In the genomic region with DNA sequence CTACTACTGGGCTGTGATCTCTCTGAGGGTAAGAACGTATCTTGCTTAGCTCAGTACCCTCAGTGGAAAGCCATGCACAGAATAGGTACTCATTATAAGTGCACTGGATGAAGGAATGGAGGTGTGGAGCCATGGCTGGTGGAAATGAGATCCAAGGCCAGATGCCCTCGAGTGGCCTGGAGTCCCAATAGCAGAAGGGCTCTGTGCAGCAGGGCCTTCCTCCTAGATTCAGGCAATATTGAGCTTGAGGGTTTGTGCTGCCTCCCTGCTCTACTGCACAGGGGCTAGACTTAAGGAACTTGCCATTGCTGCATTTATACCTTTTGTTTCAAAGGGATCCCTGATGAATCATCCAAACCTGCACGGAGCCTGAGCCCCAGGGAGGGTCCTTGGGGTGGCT, we compare ENCODE assay signal across 29 cellular contexts. TPM values are rescaled to one million over a fixed set of nuclear protein-coding genes. Genes with fewer than 3 reads are reported as not detected.
"Had no signal": no experiment of that assay in that cellular context is flagged by ENCODE, and none has a peak within 500 bp of the region (broad histone marks: within the 10 kb centered on the region; RNA-seq: fewer than 3 reads in every experiment).

No MANE protein-coding gene starts in this region.

- H3K4me3 Mint-ChIP-seq: activated CD4-positive, alpha-beta memory T cell treated with anti-CD3 and anti-CD28 coated beads for 36 hours; activated CD4-positive, alpha-beta T cell treated with anti-CD3 and anti-CD28 coated beads for 36 hours; activated CD4-positive, alpha-beta T cell treated with anti-CD3 and anti-CD28 coated beads, Interleukin-2, amount 10 ng/mL, durations not matched to agents 24 days and 14 days; activated CD8-positive, alpha-beta T cell treated with anti-CD3 and anti-CD28 coated beads, Interleukin-2, amount 10 ng/mL, durations not matched to agents 7 days and 5 days; activated naive CD4-positive, alpha-beta T cell treated with anti-CD3 and anti-CD28 coated beads, Interleukin-2, amount 10 ng/mL, durations not matched to agents 7 days and 5 days; activated naive CD8-positive, alpha-beta T cell treated with anti-CD3 and anti-CD28 coated beads, Interleukin-2, amount 10 ng/mL, durations not matched to agents 7 days and 5 days; activated T-cell treated with anti-CD3 and anti-CD28 coated beads, Interleukin-2, amount 50 U/mL, for 24 hours; activated T-cell treated with anti-CD3 and anti-CD28 coated beads, Interleukin-2, amount 50 U/mL, for 72 hours; brain; dendritic cell treated with granulocyte-macrophage colony-stimulating factor and Interleukin-4, amounts not matched to agents 40 ng/mL and 50 ng/mL, for 4 days; endodermal cell had no signal

- H3K4me1 ChIP-seq: ascending aorta, breast epithelium, colonic mucosa had no signal

- H3K9me3 ChIP-seq: ascending aorta, breast epithelium, colonic mucosa had no signal

- H3K36me3 Mint-ChIP-seq: activated CD4-positive, alpha-beta memory T cell treated with anti-CD3 and anti-CD28 coated beads for 36 hours; activated naive CD4-positive, alpha-beta T cell treated with anti-CD3 and anti-CD28 coated beads, Interleukin-2, amount 10 ng/mL, durations not matched to agents 7 days and 5 days; activated naive CD4-positive, alpha-beta T cell treated with anti-CD3 and anti-CD28 coated beads, Interleukin-2, amount 50 U/mL, for 72 hours; activated naive CD8-positive, alpha-beta T cell treated with anti-CD3 and anti-CD28 coated beads, Interleukin-2, amount 10 ng/mL, durations not matched to agents 7 days and 5 days; brain had no signal

- DNase-seq: activated CD4-positive, alpha-beta memory T cell treated with anti-CD3 and anti-CD28 coated beads for 36 hours; activated CD4-positive, alpha-beta T cell treated with anti-CD3 and anti-CD28 coated beads for 36 hours; activated CD4-positive, alpha-beta T cell treated with anti-CD3 and anti-CD28 coated beads, Interleukin-2, amount 10 ng/mL, durations not matched to agents 24 days and 14 days; activated CD4-positive, CD25-positive, alpha-beta regulatory T cell; activated CD4-positive, CD25-positive, alpha-beta regulatory T cell treated with anti-CD3 and anti-CD28 coated beads, Interleukin-2, amount 50 U/mL, for 72 hours; activated CD8-positive, alpha-beta T cell treated with anti-CD3 and anti-CD28 coated beads, Interleukin-2, amount 10 ng/mL, durations not matched to agents 7 days and 5 days; activated gamma-delta T cell; activated naive CD4-positive, alpha-beta T cell; activated naive CD4-positive, alpha-beta T cell treated with anti-CD3 and anti-CD28 coated beads, Interleukin-2, amount 10 ng/mL, durations not matched to agents 7 days and 5 days; activated naive CD8-positive, alpha-beta T cell treated with anti-CD3 and anti-CD28 coated beads, Interleukin-2, amount 10 ng/mL, durations not matched to agents 7 days and 5 days; activated T-cell treated with anti-CD3 and anti-CD28 coated beads for 4 hours; activated T-cell treated with anti-CD3 and anti-CD28 coated beads, Interleukin-2, amount 50 U/mL, for 24 hours; activated T-cell treated with anti-CD3 and anti-CD28 coated beads, Interleukin-2, amount 50 U/mL, for 72 hours; central memory CD4-positive, alpha-beta T cell; cerebellar nuclear complex; colonic mucosa; dorsolateral prefrontal cortex; effector memory CD4-positive, alpha-beta T cell; endodermal cell; foreskin fibroblast; T-helper 1 cell; T-helper 2 cell had no signal

- H3K27ac Mint-ChIP-seq: activated CD4-positive, alpha-beta memory T cell treated with anti-CD3 and anti-CD28 coated beads for 36 hours; activated CD4-positive, alpha-beta T cell treated with anti-CD3 and anti-CD28 coated beads for 36 hours; activated CD4-positive, alpha-beta T cell treated with anti-CD3 and anti-CD28 coated beads, Interleukin-2, amount 10 ng/mL, durations not matched to agents 24 days and 14 days; activated CD8-positive, alpha-beta T cell treated with anti-CD3 and anti-CD28 coated beads, Interleukin-2, amount 10 ng/mL, durations not matched to agents 7 days and 5 days; activated naive CD4-positive, alpha-beta T cell treated with anti-CD3 and anti-CD28 coated beads, Interleukin-2, amount 10 ng/mL, durations not matched to agents 7 days and 5 days; activated naive CD4-positive, alpha-beta T cell treated with anti-CD3 and anti-CD28 coated beads, Interleukin-2, amount 50 U/mL, for 72 hours; activated naive CD8-positive, alpha-beta T cell treated with anti-CD3 and anti-CD28 coated beads, Interleukin-2, amount 10 ng/mL, durations not matched to agents 7 days and 5 days; activated T-cell treated with anti-CD3 and anti-CD28 coated beads, Interleukin-2, amount 50 U/mL, for 24 hours; activated T-cell treated with anti-CD3 and anti-CD28 coated beads, Interleukin-2, amount 50 U/mL, for 72 hours; brain; dendritic cell treated with granulocyte-macrophage colony-stimulating factor and Interleukin-4, amounts not matched to agents 40 ng/mL and 50 ng/mL, for 4 days; endodermal cell had no signal

- H3K4me1 Mint-ChIP-seq: activated CD4-positive, alpha-beta T cell treated with anti-CD3 and anti-CD28 coated beads for 36 hours; activated CD4-positive, alpha-beta T cell treated with anti-CD3 and anti-CD28 coated beads, Interleukin-2, amount 10 ng/mL, durations not matched to agents 24 days and 14 days; activated naive CD4-positive, alpha-beta T cell treated with anti-CD3 and anti-CD28 coated beads, Interleukin-2, amount 10 ng/mL, durations not matched to agents 7 days and 5 days; activated naive CD8-positive, alpha-beta T cell treated with anti-CD3 and anti-CD28 coated beads, Interleukin-2, amount 10 ng/mL, durations not matched to agents 7 days and 5 days; brain had no signal

- H3K27ac ChIP-seq: ascending aorta, breast epithelium, cardiac muscle cell, colonic mucosa, dorsolateral prefrontal cortex had no signal

- H3K27me3 ChIP-seq: ascending aorta, breast epithelium, colonic mucosa had no signal

- H3K9me3 Mint-ChIP-seq: activated CD4-positive, alpha-beta memory T cell treated with anti-CD3 and anti-CD28 coated beads for 36 hours; activated CD4-positive, alpha-beta T cell treated with anti-CD3 and anti-CD28 coated beads, Interleukin-2, amount 10 ng/mL, durations not matched to agents 24 days and 14 days; activated naive CD4-positive, alpha-beta T cell treated with anti-CD3 and anti-CD28 coated beads, Interleukin-2, amount 10 ng/mL, durations not matched to agents 7 days and 5 days; activated naive CD4-positive, alpha-beta T cell treated with anti-CD3 and anti-CD28 coated beads, Interleukin-2, amount 50 U/mL, for 72 hours; activated naive CD8-positive, alpha-beta T cell treated with anti-CD3 and anti-CD28 coated beads, Interleukin-2, amount 10 ng/mL, durations not matched to agents 7 days and 5 days; activated T-cell treated with anti-CD3 and anti-CD28 coated beads, Interleukin-2, amount 50 U/mL, for 24 hours; activated T-cell treated with anti-CD3 and anti-CD28 coated beads, Interleukin-2, amount 50 U/mL, for 72 hours; dendritic cell treated with granulocyte-macrophage colony-stimulating factor and Interleukin-4, amounts not matched to agents 40 ng/mL and 50 ng/mL, for 4 days had no signal

- ATAC-seq: activated CD4-positive, alpha-beta T cell treated with anti-CD3 and anti-CD28 coated beads for 36 hours; activated CD8-positive, alpha-beta T cell treated with anti-CD3 and anti-CD28 coated beads, Interleukin-2, amount 10 ng/mL, durations not matched to agents 7 days and 5 days; activated naive CD4-positive, alpha-beta T cell treated with anti-CD3 and anti-CD28 coated beads, Interleukin-2, amount 50 U/mL, for 72 hours; activated T-cell treated with anti-CD3 and anti-CD28 coated beads, Interleukin-2, amount 50 U/mL, for 72 hours; esophagus mucosa had no signal

RNA-seq across cellular contexts. Expression of gene TUB, which starts 33.6 kb away (rescaled TPM):
- total RNA-seq: activated CD8-positive, alpha-beta T cell treated with anti-CD3 and anti-CD28 coated beads, Interleukin-2, amount 10 ng/mL, durations not matched to agents 7 days and 5 days had no signal
